23 cellular contexts compared by ENCODE assay signal in genomic region chr10:132111871-132112341, GRCh38. TPM values are rescaled to one million over a fixed set of nuclear protein-coding genes. Genes with fewer than 3 reads are reported as not detected.
DNase-seq lines count a peak whose midpoint lies in the region; ATAC-seq and TF ChIP-seq lines count a peak whose summit lies in the region.
"Had no signal": no experiment of that assay in that cellular context is flagged by ENCODE, and none has a peak within 500 bp of the region (broad histone marks: within the 10 kb centered on the region; RNA-seq: fewer than 3 reads in every experiment).

No MANE protein-coding gene starts in this region.

- peak overlapping the region; percentile 53 for H3K27ac Mint-ChIP-seq in neural progenitor cell
- H3K27ac Mint-ChIP-seq: HFFc6; immature natural killer cell; memory B cell; naive thymus-derived CD8-positive, alpha-beta T cell; T-helper 2 cell treated with Interferon-gamma antibody and Interleukin-4, amounts not matched to agents 5 μg/mL and 100 μg/mL, for 36 hours had no signal

- H3K4me3 ChIP-seq in right atrium auricular region = no peak overlapping the region
- H3K4me3 ChIP-seq in neural progenitor cell = no peak overlapping the region
- no peak overlapping the region for H3K4me3 ChIP-seq in upper lobe of right lung
- H3K4me3 ChIP-seq: coronary artery, PC-9, thoracic aorta had no signal

- H3K4me3 Mint-ChIP-seq in neural progenitor cell = no peak overlapping the region
- H3K4me3 Mint-ChIP-seq: CD4-positive, alpha-beta memory T cell; HFFc6; immature natural killer cell; memory B cell; naive thymus-derived CD8-positive, alpha-beta T cell; T-helper 2 cell treated with Interferon-gamma antibody and Interleukin-4, amounts not matched to agents 5 μg/mL and 100 μg/mL, for 36 hours had no signal

- peaks cover 5% of the 10 kb centered on the region for H3K4me1 Mint-ChIP-seq in neural progenitor cell
- H3K4me1 Mint-ChIP-seq: CD4-positive, alpha-beta memory T cell; immature natural killer cell; memory B cell; naive thymus-derived CD8-positive, alpha-beta T cell had no signal

- H3K79me2 ChIP-seq in neural progenitor cell (ENCODE audit: low read depth) = no peaks in the 10 kb centered on the region

- ATAC-seq in Right ventricle myocardium superior (ENCODE audit: poor library complexity) (no peak), esophagus mucosa (peak; percentile 13), upper lobe of right lung (no peak), HG03039 (IDR thresholded peaks at IDR 0.05; ENCODE audit: unreplicated experiment) (no peak), GM18520 (IDR thresholded peaks at IDR 0.05; ENCODE audit: unreplicated experiment) (no peak)
- ATAC-seq: naive thymus-derived CD8-positive, alpha-beta T cell had no signal

- peaks cover 6% of the 10 kb centered on the region for H3K27me3 Mint-ChIP-seq in neural progenitor cell (ENCODE audit: insufficient read depth, low read depth)

- DNase-seq in Right ventricle myocardium superior (peak; percentile 40), right atrium auricular region (ENCODE audit: low spot score) (no peak), neural progenitor cell (ENCODE audit: low spot score) (no peak), upper lobe of right lung (peak; percentile 59), NCI-H774 (lab: John Stamatoyannopoulos, UW) (no peak)
- DNase-seq: activated CD4-positive, CD25-positive, alpha-beta regulatory T cell; activated naive CD4-positive, alpha-beta T cell treated with anti-CD3 and anti-CD28 coated beads, Interleukin-2, amount 50 U/mL, for 16 hours; CD4-positive, alpha-beta memory T cell; HFFc6; immature natural killer cell; KBM-7; MV-4-11; NCI-H187 treated with DMSO at 0.1 percent for 48 hours; NCI-H226; PC-9 had no signal

- H3F3A ChIP-seq in neural progenitor cell (ENCODE audit: low read depth) = no peaks in the 10 kb centered on the region

- no peak for TF ChIP-seq CTCF in right atrium auricular region (IDR thresholded peaks at IDR 0.05)
- TF ChIP-seq CTCF in neural progenitor cell (IDR thresholded peaks at IDR 0.05) = no peak
- no peak for TF ChIP-seq CTCF in upper lobe of right lung (IDR thresholded peaks at IDR 0.05)

- no peak overlapping the region for H3K27ac ChIP-seq in right atrium auricular region
- H3K27ac ChIP-seq in neural progenitor cell = no peak overlapping the region
- no peak overlapping the region for H3K27ac ChIP-seq in upper lobe of right lung
- H3K27ac ChIP-seq: coronary artery, PC-9, thoracic aorta had no signal

- H3K36me3 Mint-ChIP-seq in neural progenitor cell = no peaks in the 10 kb centered on the region
- H3K36me3 Mint-ChIP-seq: CD4-positive, alpha-beta memory T cell; immature natural killer cell; memory B cell; naive thymus-derived CD8-positive, alpha-beta T cell had no signal

- no peaks in the 10 kb centered on the region for H4K20me1 ChIP-seq in neural progenitor cell (ENCODE audit: low read depth)

- H3K9me3 ChIP-seq in right atrium auricular region = no peaks in the 10 kb centered on the region
- H3K9me3 ChIP-seq in neural progenitor cell (ENCODE audit: low read depth) = no peaks in the 10 kb centered on the region
- no peaks in the 10 kb centered on the region for H3K9me3 ChIP-seq in upper lobe of right lung
- H3K9me3 ChIP-seq: thoracic aorta had no signal

- no peaks in the 10 kb centered on the region for H3K27me3 ChIP-seq in right atrium auricular region
- no peaks in the 10 kb centered on the region for H3K27me3 ChIP-seq in neural progenitor cell
- no peaks in the 10 kb centered on the region for H3K27me3 ChIP-seq in upper lobe of right lung

- H3K9ac ChIP-seq in neural progenitor cell = no peak overlapping the region

- H3K9me3 Mint-ChIP-seq in neural progenitor cell = no peaks in the 10 kb centered on the region
- H3K9me3 Mint-ChIP-seq: HFFc6; immature natural killer cell; memory B cell; naive thymus-derived CD8-positive, alpha-beta T cell; T-helper 2 cell treated with Interferon-gamma antibody and Interleukin-4, amounts not matched to agents 5 μg/mL and 100 μg/mL, for 36 hours had no signal

- intact Hi-C loops in Right ventricle myocardium superior (cut with DNase I) = no loop called here
- intact Hi-C loops in upper lobe of right lung (cut with DNase I) = no loop called here

- H2AFZ ChIP-seq in neural progenitor cell (replicated peaks) = no peak overlapping the region
- H2AFZ ChIP-seq: PC-9 had no signal

- no peaks in the 10 kb centered on the region for H3K4me1 ChIP-seq in right atrium auricular region
- H3K4me1 ChIP-seq in neural progenitor cell = no peaks in the 10 kb centered on the region
- H3K4me1 ChIP-seq in upper lobe of right lung = no peaks in the 10 kb centered on the region

- H3K4me2 ChIP-seq in neural progenitor cell = no peak overlapping the region
- H3K4me2 ChIP-seq: PC-9 had no signal

- H3K36me3 ChIP-seq in right atrium auricular region (no peaks in the 10 kb centered on the region), neural progenitor cell (no peaks in the 10 kb centered on the region), upper lobe of right lung (no peaks in the 10 kb centered on the region)
- H3K36me3 ChIP-seq: thoracic aorta had no signal

RNA-seq across cellular contexts. Expression of gene JAKMIP3, which starts 46.2 kb away (rescaled TPM):
- total RNA-seq in Right ventricle myocardium superior (1.5 TPM), right atrium auricular region (under 1 TPM; 0.20 to 0.44 TPM), esophagus mucosa (0.04 TPM), neural progenitor cell (ENCODE audit: low replicate concordance) (0.31 and 0.37 TPM in 2 replicates), upper lobe of right lung (0.32 TPM)

Comparison
In these comparisons a context has a peak if more than half of its experiments do, and no peak if none do; other contexts are left out.
1. DNase-seq: peak in Right ventricle myocardium superior (single experiment) and upper lobe of right lung (single experiment); none in right atrium auricular region (single experiment), neural progenitor cell (single experiment) and NCI-H774 (single experiment).